Comparison of ENCODE assay signal across 7 cellular contexts in genomic region chr14:61956517-61956916, GRCh38.
"Had no signal": no experiment of that assay in that cellular context is flagged by ENCODE, and none has a peak within 500 bp of the region (broad histone marks: within the 10 kb centered on the region; RNA-seq: fewer than 3 reads in every experiment).

No MANE protein-coding gene starts in this region.

- FAIRE-seq: H54 had no signal

- H3K4me3 ChIP-seq: GM23248 had no signal

- H3K36me3 Mint-ChIP-seq: IgD-negative memory B cell had no signal

- H3K27ac Mint-ChIP-seq: H9, IgD-negative memory B cell had no signal

- H3K4me3 Mint-ChIP-seq: H9, IgD-negative memory B cell had no signal

- H2AFZ ChIP-seq: GM23248 had no signal

- H3K9ac ChIP-seq: GM23248 had no signal

- H3K27ac ChIP-seq: GM23248 had no signal

- ATAC-seq: HCT116 had no signal

- DNase-seq: GM23248, GOT3, H9, KG1 had no signal
